ENCODE assay signal across 2 cellular contexts in the genomic region with DNA sequence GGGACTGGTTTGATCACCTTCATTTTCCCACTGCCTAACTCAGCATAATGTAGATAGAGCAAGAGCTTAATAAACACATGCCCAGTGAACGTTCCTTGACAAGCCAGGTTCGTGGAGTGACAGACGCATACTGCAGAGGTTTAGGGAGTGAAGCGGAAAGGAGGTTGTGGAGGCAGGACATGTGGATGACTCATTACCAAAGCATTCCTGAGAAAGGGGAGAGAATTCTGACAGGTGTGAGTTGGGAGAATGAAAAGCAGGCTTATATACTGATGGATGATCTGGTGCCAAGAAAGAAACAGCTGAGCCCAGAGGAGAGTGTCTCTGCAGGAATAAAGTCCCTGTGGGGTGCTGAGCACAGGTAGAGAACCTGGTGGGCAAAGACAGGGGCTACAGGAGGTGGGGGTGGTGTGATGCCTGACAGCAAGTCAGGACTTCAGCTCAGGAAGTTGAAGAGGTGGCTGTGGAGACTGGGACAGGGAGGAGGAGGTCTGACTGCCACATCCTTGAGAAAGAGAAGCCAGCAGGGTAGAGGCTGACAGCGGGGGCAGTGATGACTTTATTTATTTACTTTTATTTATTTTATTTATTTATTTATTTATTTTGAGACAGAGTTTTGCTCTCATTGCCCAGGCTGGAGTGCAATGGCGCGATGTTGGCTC.
TF ChIP-seq lines count a peak whose summit lies in the region.

No MANE protein-coding gene starts in this region.

TF ChIP-seq in endothelial cell of umbilical vein, 7 proteins besides CTCF, POLR2A, EP300 and RAD21:
- TF ChIP-seq JUN (IDR thresholded peaks at IDR 0.05; ENCODE audit: borderline replicate concordance, insufficient read depth, insufficient read length, low read depth): peak; percentile 25
- no peak for TF ChIP-seq FOS (IDR thresholded peaks at IDR 0.05; ENCODE audit: borderline replicate concordance, insufficient read depth, low read length)

TF ChIP-seq in GM12891, 5 proteins besides CTCF, POLR2A, EP300 and RAD21:
- TF ChIP-seq POLR2AphosphoS5 (IDR thresholded peaks at IDR 0.05; ENCODE audit: low read depth, low read length) (no peak), TAF1 (IDR thresholded peaks at IDR 0.05; ENCODE audit: low read depth, low read length) (no peak), PAX5 (IDR thresholded peaks at IDR 0.05; ENCODE audit: insufficient read depth, low read length, severe bottlenecking) (no peak), SPI1 (IDR thresholded peaks at IDR 0.05; ENCODE audit: low read depth, low read length) (no peak), POU2F2 (IDR thresholded peaks at IDR 0.05; ENCODE audit: low read depth, low read length) (no peak)
